In genomic region chr12:91982946-91983345, GRCh38 we compare ENCODE assay signal across 18 cellular contexts.
DNase-seq lines count a peak whose midpoint lies in the region; ATAC-seq and TF ChIP-seq lines count a peak whose summit lies in the region.
"Had no signal": no experiment of that assay in that cellular context is flagged by ENCODE, and none has a peak within 500 bp of the region (broad histone marks: within the 10 kb centered on the region; RNA-seq: fewer than 3 reads in every experiment).

No MANE protein-coding gene starts in this region.

- H3K27ac ChIP-seq in coronary artery (peak overlapping the region; percentile 40 to 78), thoracic aorta (peak overlapping the region; percentile 11 to 58)
- H3K27ac ChIP-seq: RWPE1 had no signal

- peaks cover 29 to 70% (median 65%) of the 10 kb centered on the region in 4 donors for H3K4me1 Mint-ChIP-seq in naive thymus-derived CD8-positive, alpha-beta T cell
- H3K4me1 Mint-ChIP-seq: IgD-negative memory B cell had no signal

- no peaks in the 10 kb centered on the region for H3K36me3 ChIP-seq in thoracic aorta

- peaks cover 0 to 12% (median 0%) of the 10 kb centered on the region in 3 donors for H3K36me3 Mint-ChIP-seq in naive thymus-derived CD8-positive, alpha-beta T cell
- H3K36me3 Mint-ChIP-seq: IgD-negative memory B cell had no signal

- H3K4me3 Mint-ChIP-seq in naive thymus-derived CD8-positive, alpha-beta T cell, result no peak overlapping the region
- H3K4me3 Mint-ChIP-seq: CD4-positive, alpha-beta T cell; H9 had no signal

- H3K27me3 Mint-ChIP-seq in naive thymus-derived CD8-positive, alpha-beta T cell, result no peaks in the 10 kb centered on the region
- H3K27me3 Mint-ChIP-seq: CD4-positive, alpha-beta T cell; IgD-negative memory B cell had no signal

- no peak for TF ChIP-seq CTCF in coronary artery (IDR thresholded peaks at IDR 0.05)
- TF ChIP-seq CTCF in thoracic aorta (IDR thresholded peaks at IDR 0.05), result no peak

- no peak for ATAC-seq in naive thymus-derived CD8-positive, alpha-beta T cell
- ATAC-seq in thoracic aorta (ENCODE audit: insufficient number of reproducible peaks, low FRiP score, low read depth), result peak; percentile 45
- ATAC-seq in HG02840 (IDR thresholded peaks at IDR 0.05; ENCODE audit: low FRiP score, unreplicated experiment), result no peak
- no peak for ATAC-seq in HG02973 (IDR thresholded peaks at IDR 0.05; ENCODE audit: unreplicated experiment)

- H3K27ac Mint-ChIP-seq in naive thymus-derived CD8-positive, alpha-beta T cell, result peak overlapping the region in 7 of 10 donors; percentile 23 to 72 (median 61)
- H3K27ac Mint-ChIP-seq: CD4-positive, alpha-beta T cell; H9; IgD-negative memory B cell had no signal

- H3K4me3 ChIP-seq in coronary artery (no peak overlapping the region), thoracic aorta (no peak overlapping the region)

- peaks cover 0 to 5% (median 2%) of the 10 kb centered on the region in 9 donors for H3K9me3 Mint-ChIP-seq in naive thymus-derived CD8-positive, alpha-beta T cell
- H3K9me3 Mint-ChIP-seq: H9 had no signal

- H3K9me3 ChIP-seq in thoracic aorta, result no peaks in the 10 kb centered on the region

- POLR2A ChIA-PET in naive thymus-derived CD8-positive, alpha-beta T cell (lab: Charles Lee), result interaction anchor here (0.7 to 1.8 kb wide), 2 partner anchors 9 to 106 kb away, joined by 4 to 7 read pairs; no protein-coding TSS in a partner anchor

- DNase-seq in amniotic epithelial cell (ENCODE audit: low read depth) (peak; percentile 80), coronary artery (ENCODE audit: low spot score) (no peak), thoracic aorta (ENCODE audit: low spot score) (no peak), NCI-H69 (lab: John Stamatoyannopoulos, UW) (no peak)
- no peak for DNase-seq in naive thymus-derived CD8-positive, alpha-beta T cell
- DNase-seq: Calu3; CD4-positive, alpha-beta T cell; DMS53; H9; NCI-H1436; NCI-H2029; NCI-H2171; NCI-H446 treated with DMSO at 0.1 percent for 48 hours; NCI-H748 treated with DMSO at 0.1 percent for 48 hours had no signal

- H3K4me1 ChIP-seq in thoracic aorta (ENCODE audit: control insufficient read depth in 1 of 2, low read depth in 2 of 2), result peaks cover 26 to 74% of the 10 kb centered on the region in 2 donors

- H3K27me3 ChIP-seq in thoracic aorta (replicated peaks; ENCODE audit: insufficient read depth), result no peaks in the 10 kb centered on the region
